8 cellular contexts compared by ENCODE assay signal in the genomic region with DNA sequence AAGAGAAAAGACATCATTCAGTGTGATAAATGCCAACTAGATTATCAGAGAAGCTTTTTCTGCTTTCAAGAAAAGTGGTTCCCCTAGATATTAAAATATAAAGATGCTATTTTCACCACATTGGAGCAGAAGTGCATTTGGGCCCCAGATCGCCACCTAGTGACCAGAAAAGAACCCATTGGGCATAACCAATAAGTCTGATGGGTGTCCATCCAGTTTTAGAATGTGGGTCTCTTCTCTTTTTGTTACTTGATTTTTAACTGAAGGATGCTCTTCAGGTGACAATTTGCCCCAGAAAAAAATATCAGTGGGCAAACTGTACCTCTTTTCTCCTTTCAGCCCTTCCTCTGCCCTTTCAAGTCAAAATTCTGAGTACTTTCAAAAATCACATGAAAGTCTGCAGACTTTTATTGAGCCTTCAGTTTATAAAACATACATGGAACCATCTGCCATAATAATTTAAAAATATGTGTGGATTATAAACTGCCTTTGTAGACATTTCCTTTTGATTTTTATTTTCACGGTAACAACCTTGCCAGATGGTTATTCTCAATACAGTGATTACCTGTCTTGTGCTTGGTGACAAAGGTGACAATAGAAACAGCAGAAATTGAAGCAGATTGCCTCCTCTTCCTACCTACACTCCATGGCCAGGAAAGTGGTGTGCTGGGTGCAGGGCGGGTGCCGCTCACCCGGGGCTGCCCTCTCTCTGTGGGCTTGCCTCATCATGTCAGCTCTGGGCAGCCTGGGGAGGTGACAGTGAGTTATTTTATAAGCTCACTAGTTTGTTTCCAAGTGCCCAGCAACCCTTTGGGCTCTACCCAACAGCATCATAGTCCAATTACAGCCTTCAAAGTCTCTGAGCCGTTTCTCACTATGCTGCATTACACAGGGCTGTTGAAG.
DNase-seq lines count a peak whose midpoint lies in the region; ATAC-seq, FAIRE-seq and TF ChIP-seq lines count a peak whose summit lies in the region.

No MANE protein-coding gene starts in this region.

- peak; percentile 53 for TF ChIP-seq CTCF in D721Med (IDR thresholded peaks at IDR 0.05; ENCODE audit: insufficient read depth, missing control alignments)
- TF ChIP-seq CTCF in WTC11 (IDR thresholded peaks at IDR 0.05) = no peak

- DNase-seq in D721Med (ENCODE audit: insufficient read length, low spot score) (no peak), SK-MEL-5 (ENCODE audit: low read depth, low spot score) (peak; percentile 66), inferior parietal cortex (ENCODE audit: extremely low spot score) (peak; percentile 28), WTC11 (ENCODE audit: low spot score) (no peak), retina (no peak)

- no peaks in the 10 kb centered on the region for H3K4me1 Mint-ChIP-seq in WTC11

- in situ Hi-C loops in SK-MEL-5 (cut with HindIII; ENCODE audit: low pct_unique_long_range_greater_than_20kb, low sequenced_read_pairs) = no loop called here

- H3K4me3 Mint-ChIP-seq in WTC11 = no peak overlapping the region

- H3K27me3 Mint-ChIP-seq in WTC11 (ENCODE audit: low read depth) = peaks cover 17% of the 10 kb centered on the region

- POLR2A ChIA-PET in WTC11 (lab: Charles Lee) = no interaction called here

- H3K27ac Mint-ChIP-seq in WTC11 = no peak overlapping the region

- CTCF ChIA-PET in WTC11 (lab: Charles Lee) = no interaction called here

- ATAC-seq in GM21360 (IDR thresholded peaks at IDR 0.05; ENCODE audit: unreplicated experiment) = peak; percentile 72
- no peak for ATAC-seq in WTC11
- ATAC-seq in GM18873 (IDR thresholded peaks at IDR 0.05; ENCODE audit: low FRiP score, unreplicated experiment) = no peak
- ATAC-seq in GM21576 (IDR thresholded peaks at IDR 0.05; ENCODE audit: unreplicated experiment) = no peak

- FAIRE-seq in D721Med (lab: Jason Lieb, UNC) = no peak

- H3K9me3 Mint-ChIP-seq in WTC11 = peaks cover 76% of the 10 kb centered on the region

- H3K36me3 Mint-ChIP-seq in WTC11 = peaks cover 64% of the 10 kb centered on the region

TF ChIP-seq in WTC11, 78 proteins besides CTCF, POLR2A, EP300 and RAD21:
- no peak for TF ChIP-seq ZNF219 (CRISPR knock-in tag; IDR thresholded peaks at IDR 0.05; ENCODE audit: borderline replicate concordance)
- TF ChIP-seq NR1H2 (CRISPR knock-in tag; IDR thresholded peaks at IDR 0.05) = no peak
- TF ChIP-seq TCF7 (CRISPR knock-in tag; IDR thresholded peaks at IDR 0.05; ENCODE audit: low read depth) = no peak
- TF ChIP-seq, protein P1, sequence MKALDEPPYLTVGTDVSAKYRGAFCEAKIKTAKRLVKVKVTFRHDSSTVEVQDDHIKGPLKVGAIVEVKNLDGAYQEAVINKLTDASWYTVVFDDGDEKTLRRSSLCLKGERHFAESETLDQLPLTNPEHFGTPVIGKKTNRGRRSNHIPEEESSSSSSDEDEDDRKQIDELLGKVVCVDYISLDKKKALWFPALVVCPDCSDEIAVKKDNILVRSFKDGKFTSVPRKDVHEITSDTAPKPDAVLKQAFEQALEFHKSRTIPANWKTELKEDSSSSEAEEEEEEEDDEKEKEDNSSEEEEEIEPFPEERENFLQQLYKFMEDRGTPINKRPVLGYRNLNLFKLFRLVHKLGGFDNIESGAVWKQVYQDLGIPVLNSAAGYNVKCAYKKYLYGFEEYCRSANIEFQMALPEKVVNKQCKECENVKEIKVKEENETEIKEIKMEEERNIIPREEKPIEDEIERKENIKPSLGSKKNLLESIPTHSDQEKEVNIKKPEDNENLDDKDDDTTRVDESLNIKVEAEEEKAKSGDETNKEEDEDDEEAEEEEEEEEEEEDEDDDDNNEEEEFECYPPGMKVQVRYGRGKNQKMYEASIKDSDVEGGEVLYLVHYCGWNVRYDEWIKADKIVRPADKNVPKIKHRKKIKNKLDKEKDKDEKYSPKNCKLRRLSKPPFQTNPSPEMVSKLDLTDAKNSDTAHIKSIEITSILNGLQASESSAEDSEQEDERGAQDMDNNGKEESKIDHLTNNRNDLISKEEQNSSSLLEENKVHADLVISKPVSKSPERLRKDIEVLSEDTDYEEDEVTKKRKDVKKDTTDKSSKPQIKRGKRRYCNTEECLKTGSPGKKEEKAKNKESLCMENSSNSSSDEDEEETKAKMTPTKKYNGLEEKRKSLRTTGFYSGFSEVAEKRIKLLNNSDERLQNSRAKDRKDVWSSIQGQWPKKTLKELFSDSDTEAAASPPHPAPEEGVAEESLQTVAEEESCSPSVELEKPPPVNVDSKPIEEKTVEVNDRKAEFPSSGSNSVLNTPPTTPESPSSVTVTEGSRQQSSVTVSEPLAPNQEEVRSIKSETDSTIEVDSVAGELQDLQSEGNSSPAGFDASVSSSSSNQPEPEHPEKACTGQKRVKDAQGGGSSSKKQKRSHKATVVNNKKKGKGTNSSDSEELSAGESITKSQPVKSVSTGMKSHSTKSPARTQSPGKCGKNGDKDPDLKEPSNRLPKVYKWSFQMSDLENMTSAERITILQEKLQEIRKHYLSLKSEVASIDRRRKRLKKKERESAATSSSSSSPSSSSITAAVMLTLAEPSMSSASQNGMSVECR (CRISPR knock-in tag; IDR thresholded peaks at IDR 0.05; ENCODE audit: borderline replicate concordance) = no peak
- no peak for TF ChIP-seq ZNF317 (CRISPR knock-in tag; IDR thresholded peaks at IDR 0.05; ENCODE audit: borderline replicate concordance, low read depth)
- TF ChIP-seq, protein P2, sequence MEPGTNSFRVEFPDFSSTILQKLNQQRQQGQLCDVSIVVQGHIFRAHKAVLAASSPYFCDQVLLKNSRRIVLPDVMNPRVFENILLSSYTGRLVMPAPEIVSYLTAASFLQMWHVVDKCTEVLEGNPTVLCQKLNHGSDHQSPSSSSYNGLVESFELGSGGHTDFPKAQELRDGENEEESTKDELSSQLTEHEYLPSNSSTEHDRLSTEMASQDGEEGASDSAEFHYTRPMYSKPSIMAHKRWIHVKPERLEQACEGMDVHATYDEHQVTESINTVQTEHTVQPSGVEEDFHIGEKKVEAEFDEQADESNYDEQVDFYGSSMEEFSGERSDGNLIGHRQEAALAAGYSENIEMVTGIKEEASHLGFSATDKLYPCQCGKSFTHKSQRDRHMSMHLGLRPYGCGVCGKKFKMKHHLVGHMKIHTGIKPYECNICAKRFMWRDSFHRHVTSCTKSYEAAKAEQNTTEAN (CRISPR knock-in tag; IDR thresholded peaks at IDR 0.05) = no peak

Comparison
In these comparisons a context has a peak if more than half of its experiments do, and no peak if none do; other contexts are left out.
1. DNase-seq: peak in SK-MEL-5 (single experiment) and inferior parietal cortex (single experiment); none in D721Med (single experiment), WTC11 (single experiment) and retina (single experiment).